8 cellular contexts compared by ENCODE assay signal in genomic region chr1:110034040-110034450, GRCh38. TPM values are rescaled to one million over a fixed set of nuclear protein-coding genes. Genes with fewer than 3 reads are reported as not detected.
A peak's percentile ranks its signal among the peaks of the same experiment; 100 is the strongest.
DNase-seq lines count a peak whose midpoint lies in the region; ATAC-seq and TF ChIP-seq lines count a peak whose summit lies in the region.

No MANE protein-coding gene starts in this region.

- peak overlapping the region; percentile 84 for H3K4me3 Mint-ChIP-seq in T-helper 2 cell treated with Interferon-gamma antibody and Interleukin-4, amounts not matched to agents 5 μg/mL and 100 μg/mL, for 36 hours
- H3K4me3 Mint-ChIP-seq in activated naive CD8-positive, alpha-beta T cell treated with anti-CD3 and anti-CD28 coated beads for 36 hours, result peak overlapping the region; percentile 80

- no peaks in the 10 kb centered on the region for H3K9me3 Mint-ChIP-seq in T-helper 2 cell treated with Interferon-gamma antibody and Interleukin-4, amounts not matched to agents 5 μg/mL and 100 μg/mL, for 36 hours
- no peaks in the 10 kb centered on the region for H3K9me3 Mint-ChIP-seq in activated naive CD8-positive, alpha-beta T cell treated with anti-CD3 and anti-CD28 coated beads for 36 hours

- H3K4me1 Mint-ChIP-seq in T-helper 2 cell treated with Interferon-gamma antibody and Interleukin-4, amounts not matched to agents 5 μg/mL and 100 μg/mL, for 36 hours (ENCODE audit: low read depth), result peaks cover 38% of the 10 kb centered on the region
- peaks cover 41% of the 10 kb centered on the region for H3K4me1 Mint-ChIP-seq in activated naive CD8-positive, alpha-beta T cell treated with anti-CD3 and anti-CD28 coated beads for 36 hours

- H3K9me3 ChIP-seq in suprapubic skin, result no peaks in the 10 kb centered on the region

- H3K27me3 ChIP-seq in kidney epithelial cell (ENCODE audit: control insufficient read depth, insufficient read depth, low read length) (no peaks in the 10 kb centered on the region), suprapubic skin (no peaks in the 10 kb centered on the region)

- TF ChIP-seq CTCF in kidney epithelial cell (IDR thresholded peaks at IDR 0.05; ENCODE audit: insufficient read depth, low read length, poor library complexity, severe bottlenecking) (no peak), suprapubic skin (IDR thresholded peaks at IDR 0.05) (no peak)

- H3K36me3 ChIP-seq in kidney epithelial cell (ENCODE audit: control insufficient read depth, insufficient read depth, low read length), result peaks cover 3% of the 10 kb centered on the region
- H3K36me3 ChIP-seq in suprapubic skin, result peaks cover 16% of the 10 kb centered on the region

- H3K36me3 Mint-ChIP-seq in T-helper 2 cell treated with Interferon-gamma antibody and Interleukin-4, amounts not matched to agents 5 μg/mL and 100 μg/mL, for 36 hours (ENCODE audit: low read depth), result peaks cover 9% of the 10 kb centered on the region
- peaks cover 5% of the 10 kb centered on the region for H3K36me3 Mint-ChIP-seq in activated naive CD8-positive, alpha-beta T cell treated with anti-CD3 and anti-CD28 coated beads for 36 hours

- WGBS in suprapubic skin, result 47% methylated on average over 4 of the region's 4 CpGs

- TF ChIP-seq EP300 in suprapubic skin (IDR thresholded peaks at IDR 0.05), result no peak

- no peak for TF ChIP-seq POLR2A in suprapubic skin (IDR thresholded peaks at IDR 0.05)

- peaks cover 23% of the 10 kb centered on the region for H3K4me1 ChIP-seq in suprapubic skin

- H3K27ac Mint-ChIP-seq in T-helper 2 cell treated with Interferon-gamma antibody and Interleukin-4, amounts not matched to agents 5 μg/mL and 100 μg/mL, for 36 hours, result peak overlapping the region; percentile 84
- peak overlapping the region; percentile 87 for H3K27ac Mint-ChIP-seq in activated naive CD8-positive, alpha-beta T cell treated with anti-CD3 and anti-CD28 coated beads for 36 hours

- ATAC-seq in HG03571 (IDR thresholded peaks at IDR 0.05; ENCODE audit: unreplicated experiment) (no peak), HG02981 (IDR thresholded peaks at IDR 0.05; ENCODE audit: unreplicated experiment) (no peak)

- no peaks in the 10 kb centered on the region for H3K27me3 Mint-ChIP-seq in T-helper 2 cell treated with Interferon-gamma antibody and Interleukin-4, amounts not matched to agents 5 μg/mL and 100 μg/mL, for 36 hours (ENCODE audit: low read depth)
- H3K27me3 Mint-ChIP-seq in activated naive CD8-positive, alpha-beta T cell treated with anti-CD3 and anti-CD28 coated beads for 36 hours, result no peaks in the 10 kb centered on the region

- H3K4me3 ChIP-seq in kidney epithelial cell (ENCODE audit: low read depth, low read length) (peak overlapping the region; percentile 93), suprapubic skin (peak overlapping the region; percentile 95)

- peak overlapping the region; percentile 90 for H3K27ac ChIP-seq in suprapubic skin

- DNase-seq in T-helper 2 cell treated with Interferon-gamma antibody and Interleukin-4, amounts not matched to agents 5 μg/mL and 100 μg/mL, for 36 hours (ENCODE audit: low spot score), result no peak
- DNase-seq in T-helper 2 cell (no peak), kidney epithelial cell (ENCODE audit: low read depth) (no peak), suprapubic skin (ENCODE audit: low spot score in 2 of 2) (no peak), GM19240 (ENCODE audit: insufficient read length, low spot score) (no peak)
- DNase-seq in activated naive CD8-positive, alpha-beta T cell treated with anti-CD3 and anti-CD28 coated beads for 36 hours, result no peak

RNA-seq across cellular contexts. Expression of gene STRIP1, which starts 0.4 kb away (rescaled TPM):
- total RNA-seq in activated naive CD8-positive, alpha-beta T cell treated with anti-CD3 and anti-CD28 coated beads for 36 hours, result 10 to 100 TPM; 29.9 to 31.8 TPM
- total RNA-seq in kidney epithelial cell, result 32.9 and 41.0 TPM in 2 replicates
- total RNA-seq in suprapubic skin, result 10 to 100 TPM; 43.0 to 71.0 (median 57.6) TPM

RNA-seq across cellular contexts. Expression of gene ALX3, which starts 36.4 kb away (rescaled TPM):
- not detected for total RNA-seq in activated naive CD8-positive, alpha-beta T cell treated with anti-CD3 and anti-CD28 coated beads for 36 hours
- total RNA-seq in kidney epithelial cell (not detected in 2 replicates), suprapubic skin (under 1 TPM in 2 of 4 donors, not detected in 2; 0.49 to 0.60 TPM)

RNA-seq across cellular contexts. Expression of gene AHCYL1, which starts 49.5 kb away (rescaled TPM):
- total RNA-seq in activated naive CD8-positive, alpha-beta T cell treated with anti-CD3 and anti-CD28 coated beads for 36 hours, result 10 to 100 TPM; 67.9 to 68.6 TPM
- 40.1 and 43.9 TPM in 2 replicates for total RNA-seq in kidney epithelial cell
- 10 to 100 TPM; 37.7 to 50.4 (median 48.6) TPM for total RNA-seq in suprapubic skin
